1 cellular context compared by ENCODE assay signal in the genomic region with DNA sequence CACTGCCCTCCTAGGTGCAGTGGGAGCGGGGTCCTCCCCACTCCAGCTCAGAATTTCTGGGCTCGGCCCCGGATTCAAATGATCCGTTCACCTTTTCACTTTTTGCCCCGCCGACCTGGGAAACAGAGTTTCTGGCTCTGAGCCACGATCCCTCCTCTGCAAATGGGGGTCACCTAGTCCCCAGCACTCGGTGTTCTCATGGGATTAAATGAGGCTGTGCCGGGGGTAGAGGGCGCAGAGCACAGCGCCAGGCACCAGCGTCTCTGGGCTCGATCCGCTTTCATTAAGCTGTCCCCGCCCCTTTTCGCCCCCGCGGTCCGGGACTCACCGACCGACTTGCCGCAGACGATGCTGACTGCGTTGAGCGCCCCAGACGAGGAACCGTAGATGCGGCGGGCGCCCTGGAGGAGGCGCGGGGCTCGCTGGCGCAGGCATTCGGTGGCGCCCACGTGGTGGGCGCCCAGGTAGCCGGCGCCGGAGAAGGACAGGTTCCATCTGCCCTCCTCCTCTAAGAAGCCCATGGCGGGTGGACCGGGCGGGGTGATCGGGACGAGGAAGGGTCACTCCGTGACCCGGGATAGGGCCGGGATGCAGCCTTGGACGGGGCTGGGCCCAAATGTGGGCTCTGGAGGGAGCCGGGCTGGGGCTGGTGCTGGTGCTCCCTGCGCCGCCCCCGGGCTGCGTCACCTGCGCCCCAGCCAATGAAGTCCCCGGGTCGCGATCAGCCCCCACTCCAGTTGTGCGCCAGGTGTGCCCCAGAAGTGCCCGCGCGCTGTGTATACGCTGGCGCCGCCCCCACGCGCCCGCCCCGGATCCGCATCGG.
TF ChIP-seq lines count a peak whose summit lies in the region.

PNPLA5 (minus strand) TSS at position 654 of the 823 bp plus-strand sequence; CDS start at position 521, 133 bp downstream.

TF ChIP-seq in WTC11, 78 proteins besides CTCF, POLR2A, EP300 and RAD21 (continued from another document and continues in another):
- TF ChIP-seq, protein P1, sequence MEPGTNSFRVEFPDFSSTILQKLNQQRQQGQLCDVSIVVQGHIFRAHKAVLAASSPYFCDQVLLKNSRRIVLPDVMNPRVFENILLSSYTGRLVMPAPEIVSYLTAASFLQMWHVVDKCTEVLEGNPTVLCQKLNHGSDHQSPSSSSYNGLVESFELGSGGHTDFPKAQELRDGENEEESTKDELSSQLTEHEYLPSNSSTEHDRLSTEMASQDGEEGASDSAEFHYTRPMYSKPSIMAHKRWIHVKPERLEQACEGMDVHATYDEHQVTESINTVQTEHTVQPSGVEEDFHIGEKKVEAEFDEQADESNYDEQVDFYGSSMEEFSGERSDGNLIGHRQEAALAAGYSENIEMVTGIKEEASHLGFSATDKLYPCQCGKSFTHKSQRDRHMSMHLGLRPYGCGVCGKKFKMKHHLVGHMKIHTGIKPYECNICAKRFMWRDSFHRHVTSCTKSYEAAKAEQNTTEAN (CRISPR knock-in tag; IDR thresholded peaks at IDR 0.05), result no peak
- TF ChIP-seq ETV6 (CRISPR knock-in tag; IDR thresholded peaks at IDR 0.05), result no peak
- no peak for TF ChIP-seq GABPB1 (CRISPR knock-in tag; IDR thresholded peaks at IDR 0.05)
- TF ChIP-seq SP1 (CRISPR knock-in tag; conservative IDR thresholded peaks at IDR 0.05), result peak; percentile 73
- no peak for TF ChIP-seq OVOL2 (CRISPR knock-in tag; IDR thresholded peaks at IDR 0.05; ENCODE audit: borderline replicate concordance)
- TF ChIP-seq KAT7 (CRISPR knock-in tag; IDR thresholded peaks at IDR 0.05; ENCODE audit: borderline replicate concordance), result no peak
- peak; percentile 67; the same call in 1 of the 2 replicates for TF ChIP-seq ZNF263 (CRISPR knock-in tag; IDR thresholded peaks at IDR 0.05; ENCODE audit: low read depth)
- TF ChIP-seq ESRRA (CRISPR knock-in tag; IDR thresholded peaks at IDR 0.05; ENCODE audit: borderline replicate concordance), result no peak
- no peak for TF ChIP-seq ZSCAN18 (CRISPR knock-in tag; IDR thresholded peaks at IDR 0.05)
- no peak; the same call in 1 of the 2 replicates for TF ChIP-seq ZBTB21 (CRISPR knock-in tag; IDR thresholded peaks at IDR 0.05; ENCODE audit: borderline replicate concordance)
- TF ChIP-seq NFATC4 (CRISPR knock-in tag; IDR thresholded peaks at IDR 0.05), result no peak
- TF ChIP-seq IRF2 (CRISPR knock-in tag; IDR thresholded peaks at IDR 0.05; ENCODE audit: borderline replicate concordance, low read depth), result no peak
- no peak for TF ChIP-seq NR3C1 (CRISPR knock-in tag; conservative IDR thresholded peaks at IDR 0.05; ENCODE audit: low read depth)
- TF ChIP-seq GTF2I (CRISPR knock-in tag; conservative IDR thresholded peaks at IDR 0.05), result no peak
- TF ChIP-seq, protein P2, sequence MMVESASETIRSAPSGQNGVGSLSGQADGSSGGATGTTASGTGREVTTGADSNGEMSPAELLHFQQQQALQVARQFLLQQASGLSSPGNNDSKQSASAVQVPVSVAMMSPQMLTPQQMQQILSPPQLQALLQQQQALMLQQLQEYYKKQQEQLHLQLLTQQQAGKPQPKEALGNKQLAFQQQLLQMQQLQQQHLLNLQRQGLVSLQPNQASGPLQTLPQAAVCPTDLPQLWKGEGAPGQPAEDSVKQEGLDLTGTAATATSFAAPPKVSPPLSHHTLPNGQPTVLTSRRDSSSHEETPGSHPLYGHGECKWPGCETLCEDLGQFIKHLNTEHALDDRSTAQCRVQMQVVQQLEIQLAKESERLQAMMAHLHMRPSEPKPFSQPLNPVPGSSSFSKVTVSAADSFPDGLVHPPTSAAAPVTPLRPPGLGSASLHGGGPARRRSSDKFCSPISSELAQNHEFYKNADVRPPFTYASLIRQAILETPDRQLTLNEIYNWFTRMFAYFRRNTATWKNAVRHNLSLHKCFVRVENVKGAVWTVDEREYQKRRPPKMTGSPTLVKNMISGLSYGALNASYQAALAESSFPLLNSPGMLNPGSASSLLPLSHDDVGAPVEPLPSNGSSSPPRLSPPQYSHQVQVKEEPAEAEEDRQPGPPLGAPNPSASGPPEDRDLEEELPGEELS (CRISPR knock-in tag; IDR thresholded peaks at IDR 0.05), result no peak; the same call in 1 of the 2 replicates
- TF ChIP-seq, protein P3, sequence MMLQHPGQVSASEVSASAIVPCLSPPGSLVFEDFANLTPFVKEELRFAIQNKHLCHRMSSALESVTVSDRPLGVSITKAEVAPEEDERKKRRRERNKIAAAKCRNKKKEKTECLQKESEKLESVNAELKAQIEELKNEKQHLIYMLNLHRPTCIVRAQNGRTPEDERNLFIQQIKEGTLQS (CRISPR knock-in tag; conservative IDR thresholded peaks at IDR 0.05), result no peak
- TF ChIP-seq FOXJ3 (CRISPR knock-in tag; IDR thresholded peaks at IDR 0.05; ENCODE audit: borderline replicate concordance), result no peak
- peak; percentile 66 for TF ChIP-seq MAX (CRISPR knock-in tag; IDR thresholded peaks at IDR 0.05)
- TF ChIP-seq RELA (CRISPR knock-in tag; IDR thresholded peaks at IDR 0.05; ENCODE audit: borderline replicate concordance), result no peak
- TF ChIP-seq ELF4 (CRISPR knock-in tag; IDR thresholded peaks at IDR 0.05; ENCODE audit: low read depth), result no peak
- TF ChIP-seq, protein P4, sequence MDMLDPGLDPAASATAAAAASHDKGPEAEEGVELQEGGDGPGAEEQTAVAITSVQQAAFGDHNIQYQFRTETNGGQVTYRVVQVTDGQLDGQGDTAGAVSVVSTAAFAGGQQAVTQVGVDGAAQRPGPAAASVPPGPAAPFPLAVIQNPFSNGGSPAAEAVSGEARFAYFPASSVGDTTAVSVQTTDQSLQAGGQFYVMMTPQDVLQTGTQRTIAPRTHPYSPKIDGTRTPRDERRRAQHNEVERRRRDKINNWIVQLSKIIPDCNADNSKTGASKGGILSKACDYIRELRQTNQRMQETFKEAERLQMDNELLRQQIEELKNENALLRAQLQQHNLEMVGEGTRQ (CRISPR knock-in tag; IDR thresholded peaks at IDR 0.05), result peak; percentile 56
- TF ChIP-seq ZNF281 (CRISPR knock-in tag; IDR thresholded peaks at IDR 0.05), result 0 out of 2 replicates have a peak, but pooled peaks have one; percentile 9
- TF ChIP-seq PREB (CRISPR knock-in tag; IDR thresholded peaks at IDR 0.05; ENCODE audit: borderline replicate concordance), result no peak
- peak; percentile 61 for TF ChIP-seq NFYB (CRISPR knock-in tag; conservative IDR thresholded peaks at IDR 0.05; ENCODE audit: low read depth)
- no peak for TF ChIP-seq E2F5 (CRISPR knock-in tag; IDR thresholded peaks at IDR 0.05)
- no peak for TF ChIP-seq ZNF532 (CRISPR knock-in tag; IDR thresholded peaks at IDR 0.05; ENCODE audit: borderline replicate concordance)
- TF ChIP-seq ZNF512 (CRISPR knock-in tag; IDR thresholded peaks at IDR 0.05; ENCODE audit: borderline replicate concordance), result no peak
- no peak for TF ChIP-seq CREM (CRISPR knock-in tag; IDR thresholded peaks at IDR 0.05)
- TF ChIP-seq, protein P5, sequence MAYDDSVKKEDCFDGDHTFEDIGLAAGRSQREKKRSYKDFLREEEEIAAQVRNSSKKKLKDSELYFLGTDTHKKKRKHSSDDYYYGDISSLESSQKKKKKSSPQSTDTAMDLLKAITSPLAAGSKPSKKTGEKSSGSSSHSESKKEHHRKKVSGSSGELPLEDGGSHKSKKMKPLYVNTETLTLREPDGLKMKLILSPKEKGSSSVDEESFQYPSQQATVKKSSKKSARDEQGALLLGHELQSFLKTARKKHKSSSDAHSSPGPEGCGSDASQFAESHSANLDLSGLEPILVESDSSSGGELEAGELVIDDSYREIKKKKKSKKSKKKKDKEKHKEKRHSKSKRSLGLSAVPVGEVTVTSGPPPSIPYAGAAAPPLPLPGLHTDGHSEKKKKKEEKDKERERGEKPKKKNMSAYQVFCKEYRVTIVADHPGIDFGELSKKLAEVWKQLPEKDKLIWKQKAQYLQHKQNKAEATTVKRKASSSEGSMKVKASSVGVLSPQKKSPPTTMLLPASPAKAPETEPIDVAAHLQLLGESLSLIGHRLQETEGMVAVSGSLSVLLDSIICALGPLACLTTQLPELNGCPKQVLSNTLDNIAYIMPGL (CRISPR knock-in tag; IDR thresholded peaks at IDR 0.05), result no peak
- TF ChIP-seq ATF1 (CRISPR knock-in tag; IDR thresholded peaks at IDR 0.05), result no peak
- TF ChIP-seq MXD4 (CRISPR knock-in tag; IDR thresholded peaks at IDR 0.05; ENCODE audit: borderline replicate concordance), result no peak
- no peak for TF ChIP-seq NFE2L1 (CRISPR knock-in tag; IDR thresholded peaks at IDR 0.05)
- TF ChIP-seq CREB1 (CRISPR knock-in tag; IDR thresholded peaks at IDR 0.05), result no peak
- TF ChIP-seq ZNF317 (CRISPR knock-in tag; IDR thresholded peaks at IDR 0.05; ENCODE audit: borderline replicate concordance, low read depth), result no peak
